11 cellular contexts compared by ENCODE assay signal in the genomic region with DNA sequence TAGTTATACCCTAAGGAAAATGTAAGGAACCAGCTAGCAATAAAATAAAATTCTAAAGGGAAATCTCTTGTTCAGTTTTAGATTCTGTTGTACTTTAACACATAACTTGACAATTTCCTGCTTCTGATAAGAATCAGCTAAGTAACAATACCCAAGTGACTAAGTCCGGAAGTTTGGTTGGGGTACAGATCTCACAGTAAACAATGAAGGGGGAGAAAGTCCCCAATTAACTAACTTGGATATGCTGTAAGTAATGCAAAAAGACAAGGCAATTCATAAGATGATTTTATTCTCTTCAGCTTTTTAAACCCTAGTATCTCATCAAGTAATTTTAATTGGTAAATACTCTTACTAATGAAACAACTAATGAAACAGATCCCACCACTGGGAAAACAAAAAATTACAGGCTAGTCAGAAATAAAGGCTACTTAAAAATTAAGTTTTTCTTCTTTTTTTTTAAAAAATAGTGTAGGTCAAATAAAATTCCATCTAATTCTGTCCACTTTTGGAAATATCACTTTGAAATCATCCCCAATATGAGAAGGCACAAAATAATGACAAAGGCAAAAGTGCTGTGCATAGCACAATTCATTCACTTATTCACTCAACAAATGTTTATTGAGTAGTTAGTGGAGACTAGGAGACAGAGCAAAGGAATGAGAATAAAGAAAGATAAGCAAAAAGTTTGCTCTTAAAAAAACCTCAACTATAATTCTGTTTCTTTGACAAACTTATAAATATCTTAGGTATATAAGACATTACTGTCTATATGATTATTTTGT. TPM values are rescaled to one million over a fixed set of nuclear protein-coding genes. Genes with fewer than 3 reads are reported as not detected.
A peak's percentile ranks its signal among the peaks of the same experiment; 100 is the strongest.
DNase-seq lines count a peak whose midpoint lies in the region; ATAC-seq and TF ChIP-seq lines count a peak whose summit lies in the region.
"Had no signal": no experiment of that assay in that cellular context is flagged by ENCODE, and none has a peak within 500 bp of the region (broad histone marks: within the 10 kb centered on the region; RNA-seq: fewer than 3 reads in every experiment).

No MANE protein-coding gene starts in this region.

- no peak for TF ChIP-seq CTCF in Calu3 (IDR thresholded peaks at IDR 0.05; ENCODE audit: unreplicated experiment)

- peak; percentile 68 for ATAC-seq in GM18909 (IDR thresholded peaks at IDR 0.05; ENCODE audit: poor library complexity, unreplicated experiment)
- ATAC-seq in T-cell (replicated peaks in 1 of 4), result peak; percentile 85 to 97 (median 94)
- no peak for ATAC-seq in HG02840 (IDR thresholded peaks at IDR 0.05; ENCODE audit: low FRiP score, unreplicated experiment)
- ATAC-seq: HCT116 had no signal

- H3K27ac Mint-ChIP-seq in Calu3 (ENCODE audit: unreplicated experiment), result peak overlapping the region; percentile 64
- peak overlapping the region; percentile 72 to 97 for H3K27ac Mint-ChIP-seq in T-cell

- peaks cover 3% of the 10 kb centered on the region for H3K9me3 Mint-ChIP-seq in Calu3 (ENCODE audit: low read depth, unreplicated experiment)
- H3K9me3 Mint-ChIP-seq in T-cell, result no peaks in the 10 kb centered on the region

- intact Hi-C loops in Calu3 (cut with micrococcal nuclease; ENCODE audit: unreplicated experiment), result no loop called here

- POLR2A ChIA-PET in T-cell (lab: Charles Lee), result interaction anchor here (0.5 to 2.6 kb wide), 6 partner anchors 10 to 630 kb away, joined by 3 to 18 read pairs (median 3); a partner anchor contains a TSS

- DNase-seq in Calu3 (no peak), T-cell (peak in 13 of 34 experiments; percentile 4 to 42 (median 18)), iris pigment epithelial cell (ENCODE audit: low read depth) (peak; percentile 48), amniotic stem cell (lab: John Stamatoyannopoulos, UW) (no peak), NCI-H1417 (lab: John Stamatoyannopoulos, UW) (no peak)
- DNase-seq in stimulated activated naive CD4-positive, alpha-beta T cell treated with Interleukin-2 at 50 U/mL for 16 hours (lab: John Stamatoyannopoulos, UW), result no peak
- DNase-seq: NCI-H774, WERI-Rb-1 had no signal

- BruUV-seq in Calu3 (replicated peaks; lab: Mats Ljungman, UMichigan), result no TSS peak

- H3K27me3 Mint-ChIP-seq in Calu3 (ENCODE audit: unreplicated experiment) (no peaks in the 10 kb centered on the region), T-cell (no peaks in the 10 kb centered on the region)

- H3K4me1 Mint-ChIP-seq in Calu3 (ENCODE audit: low read depth, unreplicated experiment), result peaks cover 71% of the 10 kb centered on the region
- peaks cover 88 to 92% (median 89%) of the 10 kb centered on the region in 3 donors for H3K4me1 Mint-ChIP-seq in T-cell

- CTCF ChIA-PET in Calu3 (lab: Charles Lee), result interaction anchor here (0.6 to 1.3 kb wide), 8 partner anchors 10 to 167 kb away, joined by 3 to 6 read pairs (median 4); a partner anchor contains a TSS
- CTCF ChIA-PET in T-cell (lab: Charles Lee), result interaction anchor here (0.6 to 1.8 kb wide), 5 partner anchors 10 to 738 kb away, joined by 3 to 11 read pairs (median 5); a partner anchor contains a TSS

- H3K4me3 Mint-ChIP-seq in Calu3 (ENCODE audit: low read depth, unreplicated experiment), result no peak overlapping the region
- H3K4me3 Mint-ChIP-seq in T-cell, result peak overlapping the region; percentile 41 to 46 (median 46)

- no peaks in the 10 kb centered on the region for H3K36me3 Mint-ChIP-seq in Calu3 (ENCODE audit: insufficient read depth, unreplicated experiment)
- peaks cover 14% of the 10 kb centered on the region for H3K36me3 Mint-ChIP-seq in T-cell

RNA-seq across cellular contexts. Expression of a gene that starts 37.8 kb away (rescaled TPM):
- total RNA-seq in Calu3 (2022) (8.5 and 12.0 TPM in 2 replicates), T-cell (1 to 10 TPM; 1.8 to 3.8 (median 2.2) TPM)

RNA-seq across cellular contexts. Expression of a gene that starts 58.0 kb away (rescaled TPM):
- total RNA-seq in Calu3 (2022) (108 and 127 TPM in 2 replicates), T-cell (10 to 100 TPM; 46.9 to 65.3 (median 50.9) TPM)
